In genomic region chr10:127182161-127182560, GRCh38 we compare ENCODE assay signal across 35 cellular contexts. TPM values are rescaled to one million over a fixed set of nuclear protein-coding genes. Genes with fewer than 3 reads are reported as not detected.
"Had no signal": no experiment of that assay in that cellular context is flagged by ENCODE, and none has a peak within 500 bp of the region (broad histone marks: within the 10 kb centered on the region; RNA-seq: fewer than 3 reads in every experiment).

No MANE protein-coding gene starts in this region.

- H3K4me1 ChIP-seq: adrenal gland, body of pancreas, breast epithelium, colonic mucosa, SJCRH30 had no signal

- H3K27ac Mint-ChIP-seq: activated CD4-positive, alpha-beta memory T cell treated with anti-CD3 and anti-CD28 coated beads for 36 hours; activated naive CD4-positive, alpha-beta T cell treated with anti-CD3 and anti-CD28 coated beads for 36 hours; activated naive CD4-positive, alpha-beta T cell treated with anti-CD3 and anti-CD28 coated beads, Interleukin-2, amount 50 U/mL, for 72 hours; activated T-helper 1 cell treated with anti-CD3 and anti-CD28 coated beads, Interleukin-12 subunit alpha, Interleukin-12 subunit beta, Interleukin-2, Interleukin-4 antibody, amounts not matched to agents 30 ng/mL and 10 ng/mL and 1 ng/mL, durations not matched to agents 14 hours and 24 hours and 36 hours; IgD-negative memory B cell; T-helper 1 cell treated with Interleukin-12 subunit alpha and Interleukin-12 subunit beta and Interleukin-4 antibody, amounts not matched to agents 30 μg/mL and 1 μg/mL, for 36 hours; T-helper 2 cell treated with Interferon-gamma antibody and Interleukin-4, amounts not matched to agents 5 μg/mL and 100 μg/mL, for 36 hours; WTC11 had no signal

- H3K9me3 ChIP-seq: adrenal gland, body of pancreas, breast epithelium, colonic mucosa, SJCRH30 had no signal

- FAIRE-seq: RCC 7860 had no signal

- DNase-seq: activated CD4-positive, alpha-beta memory T cell treated with anti-CD3 and anti-CD28 coated beads for 36 hours; activated CD4-positive, alpha-beta T cell treated with anti-CD3 and anti-CD28 coated beads for 4 hours; activated CD4-positive, alpha-beta T cell treated with anti-CD3 and anti-CD28 coated beads, Interleukin-2, amount 50 U/mL, for 1 hour; activated CD8-positive, alpha-beta memory T cell treated with anti-CD3 and anti-CD28 coated beads, Interleukin-2, amount 50 U/mL, for 4 hours; activated gamma-delta T cell treated with Interleukin-2 at 50 U/mL for 16 hours; activated naive CD4-positive, alpha-beta T cell treated with anti-CD3 and anti-CD28 coated beads for 36 hours; activated T-cell treated with anti-CD3 and anti-CD28 coated beads for 4 hours; activated T-cell treated with anti-CD3 and anti-CD28 coated beads, Interleukin-2, amount 50 U/mL, for 4 hours; adrenal gland; body of pancreas; central memory CD4-positive, alpha-beta T cell; colonic mucosa; Kasumi-1; KBM-7; NCI-H1105; NCI-H1417 treated with DMSO at 0.1 percent for 48 hours; NCI-H1694; NCI-H1930; NCI-H2081 treated with DMSO at 0.1 percent for 48 hours; NCI-H226; NCI-H524 treated with DMSO at 0.1 percent for 48 hours; PC-9; SHP77; SJCRH30 had no signal

- H3K27ac ChIP-seq: adrenal gland, body of pancreas, breast epithelium, colonic mucosa, PC-9, SJCRH30, SK-N-MC had no signal

- H3K27me3 ChIP-seq: adrenal gland, body of pancreas, breast epithelium, colonic mucosa, SJCRH30 had no signal

- H3K4me3 Mint-ChIP-seq: activated CD4-positive, alpha-beta memory T cell treated with anti-CD3 and anti-CD28 coated beads for 36 hours; activated naive CD4-positive, alpha-beta T cell treated with anti-CD3 and anti-CD28 coated beads for 36 hours; activated T-cell treated with anti-CD3 and anti-CD28 coated beads, Interleukin-2, amount 50 U/mL, for 4 hours; activated T-helper 1 cell treated with anti-CD3 and anti-CD28 coated beads, Interleukin-12 subunit alpha, Interleukin-12 subunit beta, Interleukin-2, Interleukin-4 antibody, amounts not matched to agents 30 ng/mL and 10 ng/mL and 1 ng/mL, durations not matched to agents 14 hours and 24 hours and 36 hours; IgD-negative memory B cell; T-helper 1 cell treated with Interleukin-12 subunit alpha and Interleukin-12 subunit beta and Interleukin-4 antibody, amounts not matched to agents 30 μg/mL and 1 μg/mL, for 36 hours; T-helper 2 cell treated with Interferon-gamma antibody and Interleukin-4, amounts not matched to agents 5 μg/mL and 100 μg/mL, for 36 hours; WTC11 had no signal

- H3K36me3 ChIP-seq: adrenal gland, breast epithelium, colonic mucosa, SJCRH30 had no signal

- H2AFZ ChIP-seq: PC-9 had no signal

- H3K4me3 ChIP-seq: adrenal gland, body of pancreas, breast epithelium, colonic mucosa, PC-9, SJCRH30, SK-N-MC had no signal

- H3K9me3 Mint-ChIP-seq: activated T-cell treated with anti-CD3 and anti-CD28 coated beads, Interleukin-2, amount 50 U/mL, for 4 hours; activated T-helper 1 cell treated with anti-CD3 and anti-CD28 coated beads, Interleukin-12 subunit alpha, Interleukin-12 subunit beta, Interleukin-2, Interleukin-4 antibody, amounts not matched to agents 30 ng/mL and 10 ng/mL and 1 ng/mL, durations not matched to agents 14 hours and 24 hours and 36 hours; T-helper 1 cell treated with Interleukin-12 subunit alpha and Interleukin-12 subunit beta and Interleukin-4 antibody, amounts not matched to agents 30 μg/mL and 1 μg/mL, for 36 hours; T-helper 2 cell treated with Interferon-gamma antibody and Interleukin-4, amounts not matched to agents 5 μg/mL and 100 μg/mL, for 36 hours had no signal

- ATAC-seq: activated CD4-positive, CD25-positive, alpha-beta regulatory T cell treated with anti-CD3 and anti-CD28 coated beads, Interleukin-2, amount 50 U/mL, for 24 hours; activated naive CD4-positive, alpha-beta T cell treated with anti-CD3 and anti-CD28 coated beads, Interleukin-2, amount 50 U/mL, for 72 hours; activated T-cell treated with anti-CD3 and anti-CD28 coated beads, Interleukin-2, amount 50 U/mL, for 4 hours; body of pancreas; WTC11 had no signal

- H3K4me1 Mint-ChIP-seq: IgD-negative memory B cell had no signal

- H3K36me3 Mint-ChIP-seq: activated CD4-positive, alpha-beta memory T cell treated with anti-CD3 and anti-CD28 coated beads for 36 hours; activated naive CD4-positive, alpha-beta T cell treated with anti-CD3 and anti-CD28 coated beads, Interleukin-2, amount 50 U/mL, for 72 hours; IgD-negative memory B cell had no signal

- H3K4me2 ChIP-seq: PC-9 had no signal

RNA-seq across cellular contexts. Expression of gene INSYN2A, which starts 14.2 kb away (rescaled TPM):
- total RNA-seq: activated CD4-positive, alpha-beta memory T cell treated with anti-CD3 and anti-CD28 coated beads for 36 hours; activated naive CD4-positive, alpha-beta T cell treated with anti-CD3 and anti-CD28 coated beads for 36 hours; activated naive CD4-positive, alpha-beta T cell treated with anti-CD3 and anti-CD28 coated beads, Interleukin-2, amount 50 U/mL, for 72 hours; activated T-cell treated with anti-CD3 and anti-CD28 coated beads, Interleukin-2, amount 50 U/mL, for 4 hours; activated T-helper 1 cell treated with anti-CD3 and anti-CD28 coated beads, Interleukin-12 subunit alpha, Interleukin-12 subunit beta, Interleukin-2, Interleukin-4 antibody, amounts not matched to agents 30 ng/mL and 10 ng/mL and 1 ng/mL, durations not matched to agents 14 hours and 24 hours and 36 hours; adrenal gland; body of pancreas; OCI-LY7; PC-9 had no signal
- polyA plus RNA-seq: IgD-negative memory B cell had no signal
